Comparison of ENCODE assay signal across 1 cellular context in the genomic region with DNA sequence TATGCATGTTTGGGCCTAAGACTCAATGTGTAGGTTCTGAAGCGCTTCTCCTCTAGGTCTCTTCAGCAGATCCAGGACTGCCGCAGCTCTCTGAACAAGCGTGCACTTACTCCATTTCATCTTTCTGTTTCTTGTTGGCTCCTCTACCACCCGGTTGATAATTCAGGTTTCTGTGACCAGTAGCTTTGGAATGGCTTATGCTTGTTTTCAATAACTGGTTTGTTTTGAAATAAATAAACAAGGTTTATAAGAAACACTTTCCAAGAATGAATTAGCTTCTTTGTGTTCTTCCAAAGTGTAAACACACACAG.
TF ChIP-seq lines count a peak whose summit lies in the region.

No MANE protein-coding gene starts in this region.

TF ChIP-seq in H1, 55 proteins besides CTCF, POLR2A, EP300 and RAD21 (continued from another document):
- TF ChIP-seq EGR1 (IDR thresholded peaks at IDR 0.05; ENCODE audit: borderline replicate concordance, low read depth, low read length): no peak
- TF ChIP-seq CHD1 (IDR thresholded peaks at IDR 0.05; ENCODE audit: low read depth, low read length): no peak
- TF ChIP-seq BCL11A (IDR thresholded peaks at IDR 0.05; ENCODE audit: low read depth in 2 of 2, low read length in 2 of 2): no peak
- TF ChIP-seq MAFK (IDR thresholded peaks at IDR 0.05; ENCODE audit: low read depth, low read length): no peak
- TF ChIP-seq CEBPB (IDR thresholded peaks at IDR 0.05; ENCODE audit: low read depth, low read length): no peak
- no peak for TF ChIP-seq SIRT6 (IDR thresholded peaks at IDR 0.05; ENCODE audit: low read length)
- TF ChIP-seq BRCA1 (IDR thresholded peaks at IDR 0.05; ENCODE audit: low read depth, low read length): no peak
- no peak for TF ChIP-seq CTBP2 (IDR thresholded peaks at IDR 0.05; ENCODE audit: borderline replicate concordance, insufficient read depth, insufficient read length, low read length)
- no peak for TF ChIP-seq SP1 (IDR thresholded peaks at IDR 0.05; ENCODE audit: low read depth, low read length)
- TF ChIP-seq CREB1 (IDR thresholded peaks at IDR 0.05): no peak
